In genomic region chr14:95530461-95531170, GRCh38 we compare ENCODE assay signal across 2 cellular contexts.
TF ChIP-seq lines count a peak whose summit lies in the region.

No MANE protein-coding gene starts in this region.

TF ChIP-seq in WTC11, 78 proteins besides CTCF, POLR2A, EP300 and RAD21 (continued from another document):
- TF ChIP-seq TEAD4 (CRISPR knock-in tag; IDR thresholded peaks at IDR 0.05) (no peak), ATF3 (CRISPR knock-in tag; conservative IDR thresholded peaks at IDR 0.05) (no peak), OVOL2 (CRISPR knock-in tag; IDR thresholded peaks at IDR 0.05; ENCODE audit: borderline replicate concordance) (no peak), E2F4 (CRISPR knock-in tag; IDR thresholded peaks at IDR 0.05; ENCODE audit: borderline replicate concordance, low read depth) (no peak)

TF ChIP-seq in H1, 55 proteins besides CTCF, POLR2A, EP300 and RAD21:
- no peak for TF ChIP-seq KDM5A (IDR thresholded peaks at IDR 0.05; ENCODE audit: low read length)
- TF ChIP-seq POLR2AphosphoS5 (IDR thresholded peaks at IDR 0.05; ENCODE audit: low read depth, low read length): 0 out of 2 replicates have a peak, but pooled peaks have one; percentile 12
